Comparison of ENCODE assay signal across 1 cellular context in the genomic region with DNA sequence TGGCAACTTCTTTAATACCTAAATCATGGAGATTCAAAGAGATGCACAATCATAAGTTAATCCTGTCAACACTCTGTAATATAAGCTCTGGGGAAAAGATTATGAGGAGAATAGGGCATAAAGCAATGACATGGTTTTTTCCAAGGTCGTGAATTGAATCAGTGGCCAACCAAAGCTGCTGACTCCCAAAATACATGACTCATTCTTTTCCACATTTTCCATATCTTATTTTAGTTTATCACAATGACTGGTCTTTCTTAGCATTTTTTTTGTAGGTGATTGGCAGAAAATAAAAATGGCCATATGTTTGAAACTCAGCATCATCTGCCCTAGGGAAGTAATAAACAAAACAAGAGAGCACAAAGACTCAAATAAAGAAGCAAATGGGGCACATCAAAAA.
A peak's percentile ranks its signal among the peaks of the same experiment; 100 is the strongest.
TF ChIP-seq lines count a peak whose summit lies in the region.

No MANE protein-coding gene starts in this region.

TF ChIP-seq in K562, 482 proteins besides CTCF, POLR2A, EP300 and RAD21 (continued from another document):
- TF ChIP-seq, protein P1, sequence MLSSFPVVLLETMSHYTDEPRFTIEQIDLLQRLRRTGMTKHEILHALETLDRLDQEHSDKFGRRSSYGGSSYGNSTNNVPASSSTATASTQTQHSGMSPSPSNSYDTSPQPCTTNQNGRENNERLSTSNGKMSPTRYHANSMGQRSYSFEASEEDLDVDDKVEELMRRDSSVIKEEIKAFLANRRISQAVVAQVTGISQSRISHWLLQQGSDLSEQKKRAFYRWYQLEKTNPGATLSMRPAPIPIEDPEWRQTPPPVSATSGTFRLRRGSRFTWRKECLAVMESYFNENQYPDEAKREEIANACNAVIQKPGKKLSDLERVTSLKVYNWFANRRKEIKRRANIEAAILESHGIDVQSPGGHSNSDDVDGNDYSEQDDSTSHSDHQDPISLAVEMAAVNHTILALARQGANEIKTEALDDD (IDR thresholded peaks at IDR 0.05), result no peak
- TF ChIP-seq, protein P2, sequence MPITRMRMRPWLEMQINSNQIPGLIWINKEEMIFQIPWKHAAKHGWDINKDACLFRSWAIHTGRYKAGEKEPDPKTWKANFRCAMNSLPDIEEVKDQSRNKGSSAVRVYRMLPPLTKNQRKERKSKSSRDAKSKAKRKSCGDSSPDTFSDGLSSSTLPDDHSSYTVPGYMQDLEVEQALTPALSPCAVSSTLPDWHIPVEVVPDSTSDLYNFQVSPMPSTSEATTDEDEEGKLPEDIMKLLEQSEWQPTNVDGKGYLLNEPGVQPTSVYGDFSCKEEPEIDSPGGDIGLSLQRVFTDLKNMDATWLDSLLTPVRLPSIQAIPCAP (CRISPR knock-in tag; IDR thresholded peaks at IDR 0.05; ENCODE audit: borderline replicate concordance), result no peak
- TF ChIP-seq, protein P3, sequence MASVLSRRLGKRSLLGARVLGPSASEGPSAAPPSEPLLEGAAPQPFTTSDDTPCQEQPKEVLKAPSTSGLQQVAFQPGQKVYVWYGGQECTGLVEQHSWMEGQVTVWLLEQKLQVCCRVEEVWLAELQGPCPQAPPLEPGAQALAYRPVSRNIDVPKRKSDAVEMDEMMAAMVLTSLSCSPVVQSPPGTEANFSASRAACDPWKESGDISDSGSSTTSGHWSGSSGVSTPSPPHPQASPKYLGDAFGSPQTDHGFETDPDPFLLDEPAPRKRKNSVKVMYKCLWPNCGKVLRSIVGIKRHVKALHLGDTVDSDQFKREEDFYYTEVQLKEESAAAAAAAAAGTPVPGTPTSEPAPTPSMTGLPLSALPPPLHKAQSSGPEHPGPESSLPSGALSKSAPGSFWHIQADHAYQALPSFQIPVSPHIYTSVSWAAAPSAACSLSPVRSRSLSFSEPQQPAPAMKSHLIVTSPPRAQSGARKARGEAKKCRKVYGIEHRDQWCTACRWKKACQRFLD (CRISPR knock-in tag; IDR thresholded peaks at IDR 0.05), result no peak
- TF ChIP-seq SMAD1 (IDR thresholded peaks at IDR 0.05; ENCODE audit: low read depth, low read length, partially characterized antibody) (no peak), MTA1 (IDR thresholded peaks at IDR 0.05; ENCODE audit: borderline replicate concordance) (no peak), KDM1A (IDR thresholded peaks at IDR 0.05) (peak in 1 of 2 experiments; percentile 33; a peak in 1 of 4 replicates), JUN (IDR thresholded peaks at IDR 0.05; ENCODE audit: borderline replicate concordance, low read depth, low read length) (0 out of 2 replicates have a peak, but pooled peaks have one; percentile 19), JUN (CRISPR knock-in tag; IDR thresholded peaks at IDR 0.05; ENCODE audit: borderline replicate concordance) (no peak), EGR1 (conservative IDR thresholded peaks at IDR 0.05) (no peak), ZNF316 (IDR thresholded peaks at IDR 0.05) (peak; percentile 26; the same call in 1 of the 2 replicates), ZNF507 (tag; conservative IDR thresholded peaks at IDR 0.05) (no peak), SLC30A9 (CRISPR knock-in tag; IDR thresholded peaks at IDR 0.05) (no peak), E2F1 (CRISPR knock-in tag; IDR thresholded peaks at IDR 0.05) (no peak), SUPT5H (IDR thresholded peaks at IDR 0.05) (no peak), ZNF695 (CRISPR knock-in tag; IDR thresholded peaks at IDR 0.05) (no peak), ZNF764 (CRISPR knock-in tag; IDR thresholded peaks at IDR 0.05; ENCODE audit: low read depth) (no peak), GTF2F1 (IDR thresholded peaks at IDR 0.05; ENCODE audit: low read depth, low read length) (no peak), MAX (CRISPR knock-in tag; IDR thresholded peaks at IDR 0.05) (no peak), MAZ (CRISPR knock-in tag; conservative IDR thresholded peaks at IDR 0.05 in 1 of 2, IDR thresholded peaks at IDR 0.05 in 1 of 2) (no peak), ATF3 (IDR thresholded peaks at IDR 0.05) (peak; percentile 59; the same call in 1 of the 2 replicates), ATF3 (CRISPR knock-in tag; conservative IDR thresholded peaks at IDR 0.05) (no peak), ZEB2 (IDR thresholded peaks at IDR 0.05) (no peak), CCAR2 (IDR thresholded peaks at IDR 0.05; ENCODE audit: low read depth, low read length) (no peak), EHMT2 (IDR thresholded peaks at IDR 0.05) (no peak)
- TF ChIP-seq, protein P4, sequence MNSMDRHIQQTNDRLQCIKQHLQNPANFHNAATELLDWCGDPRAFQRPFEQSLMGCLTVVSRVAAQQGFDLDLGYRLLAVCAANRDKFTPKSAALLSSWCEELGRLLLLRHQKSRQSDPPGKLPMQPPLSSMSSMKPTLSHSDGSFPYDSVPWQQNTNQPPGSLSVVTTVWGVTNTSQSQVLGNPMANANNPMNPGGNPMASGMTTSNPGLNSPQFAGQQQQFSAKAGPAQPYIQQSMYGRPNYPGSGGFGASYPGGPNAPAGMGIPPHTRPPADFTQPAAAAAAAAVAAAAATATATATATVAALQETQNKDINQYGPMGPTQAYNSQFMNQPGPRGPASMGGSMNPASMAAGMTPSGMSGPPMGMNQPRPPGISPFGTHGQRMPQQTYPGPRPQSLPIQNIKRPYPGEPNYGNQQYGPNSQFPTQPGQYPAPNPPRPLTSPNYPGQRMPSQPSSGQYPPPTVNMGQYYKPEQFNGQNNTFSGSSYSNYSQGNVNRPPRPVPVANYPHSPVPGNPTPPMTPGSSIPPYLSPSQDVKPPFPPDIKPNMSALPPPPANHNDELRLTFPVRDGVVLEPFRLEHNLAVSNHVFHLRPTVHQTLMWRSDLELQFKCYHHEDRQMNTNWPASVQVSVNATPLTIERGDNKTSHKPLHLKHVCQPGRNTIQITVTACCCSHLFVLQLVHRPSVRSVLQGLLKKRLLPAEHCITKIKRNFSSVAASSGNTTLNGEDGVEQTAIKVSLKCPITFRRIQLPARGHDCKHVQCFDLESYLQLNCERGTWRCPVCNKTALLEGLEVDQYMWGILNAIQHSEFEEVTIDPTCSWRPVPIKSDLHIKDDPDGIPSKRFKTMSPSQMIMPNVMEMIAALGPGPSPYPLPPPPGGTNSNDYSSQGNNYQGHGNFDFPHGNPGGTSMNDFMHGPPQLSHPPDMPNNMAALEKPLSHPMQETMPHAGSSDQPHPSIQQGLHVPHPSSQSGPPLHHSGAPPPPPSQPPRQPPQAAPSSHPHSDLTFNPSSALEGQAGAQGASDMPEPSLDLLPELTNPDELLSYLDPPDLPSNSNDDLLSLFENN (IDR thresholded peaks at IDR 0.05; ENCODE audit: low read depth in 2 of 2, low read length in 2 of 2), result no peak
- TF ChIP-seq, protein P5, sequence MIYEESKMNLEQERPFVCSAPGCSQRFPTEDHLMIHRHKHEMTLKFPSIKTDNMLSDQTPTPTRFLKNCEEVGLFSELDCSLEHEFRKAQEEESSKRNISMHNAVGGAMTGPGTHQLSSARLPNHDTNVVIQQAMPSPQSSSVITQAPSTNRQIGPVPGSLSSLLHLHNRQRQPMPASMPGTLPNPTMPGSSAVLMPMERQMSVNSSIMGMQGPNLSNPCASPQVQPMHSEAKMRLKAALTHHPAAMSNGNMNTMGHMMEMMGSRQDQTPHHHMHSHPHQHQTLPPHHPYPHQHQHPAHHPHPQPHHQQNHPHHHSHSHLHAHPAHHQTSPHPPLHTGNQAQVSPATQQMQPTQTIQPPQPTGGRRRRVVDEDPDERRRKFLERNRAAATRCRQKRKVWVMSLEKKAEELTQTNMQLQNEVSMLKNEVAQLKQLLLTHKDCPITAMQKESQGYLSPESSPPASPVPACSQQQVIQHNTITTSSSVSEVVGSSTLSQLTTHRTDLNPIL (CRISPR knock-in tag; IDR thresholded peaks at IDR 0.05), result no peak
- TF ChIP-seq, protein P6, sequence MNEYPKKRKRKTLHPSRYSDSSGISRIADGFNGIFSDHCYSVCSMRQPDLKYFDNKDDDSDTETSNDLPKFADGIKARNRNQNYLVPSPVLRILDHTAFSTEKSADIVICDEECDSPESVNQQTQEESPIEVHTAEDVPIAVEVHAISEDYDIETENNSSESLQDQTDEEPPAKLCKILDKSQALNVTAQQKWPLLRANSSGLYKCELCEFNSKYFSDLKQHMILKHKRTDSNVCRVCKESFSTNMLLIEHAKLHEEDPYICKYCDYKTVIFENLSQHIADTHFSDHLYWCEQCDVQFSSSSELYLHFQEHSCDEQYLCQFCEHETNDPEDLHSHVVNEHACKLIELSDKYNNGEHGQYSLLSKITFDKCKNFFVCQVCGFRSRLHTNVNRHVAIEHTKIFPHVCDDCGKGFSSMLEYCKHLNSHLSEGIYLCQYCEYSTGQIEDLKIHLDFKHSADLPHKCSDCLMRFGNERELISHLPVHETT (CRISPR knock-in tag; conservative IDR thresholded peaks at IDR 0.05 in 1 of 2, IDR thresholded peaks at IDR 0.05 in 1 of 2), result no peak
